In the genomic region with DNA sequence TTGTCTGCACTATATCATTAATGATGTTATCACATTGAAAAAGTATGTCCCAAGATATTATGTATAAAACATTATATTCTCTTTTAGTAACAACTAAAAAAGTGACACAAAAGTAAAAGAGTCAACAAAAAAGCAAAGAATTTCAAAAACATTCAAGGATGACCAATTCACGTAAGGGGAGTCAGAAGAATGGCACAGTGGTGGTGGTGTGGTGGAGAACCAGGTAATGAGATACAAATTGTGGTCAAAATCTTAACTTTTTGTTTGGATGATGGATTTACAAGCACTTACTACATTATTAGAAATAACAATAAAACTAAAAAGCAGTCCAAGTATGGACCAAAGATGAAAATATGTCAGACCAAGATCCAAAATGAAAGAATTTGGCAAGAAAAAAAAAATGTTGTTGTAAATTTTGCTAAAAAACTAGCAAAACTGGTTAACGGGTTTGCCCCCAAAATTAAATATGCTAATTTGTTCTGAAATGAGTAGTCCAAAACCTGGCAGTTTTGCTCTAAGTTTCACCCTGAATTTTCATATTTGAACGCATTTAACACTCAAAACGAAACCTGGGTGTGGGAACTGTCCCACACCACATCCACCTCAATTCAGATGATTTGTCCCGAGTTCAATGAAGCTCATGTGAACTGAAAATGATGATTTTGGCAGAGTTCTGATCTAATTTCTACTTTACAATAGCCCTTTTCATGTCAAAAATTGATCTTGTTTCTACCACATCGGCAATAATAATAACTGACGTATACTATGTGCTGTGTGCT, we compare ENCODE assay signal across 9 cellular contexts.
DNase-seq lines count a peak whose midpoint lies in the region; ATAC-seq, FAIRE-seq and TF ChIP-seq lines count a peak whose summit lies in the region.
"Had no signal": no experiment of that assay in that cellular context is flagged by ENCODE, and none has a peak within 500 bp of the region (broad histone marks: within the 10 kb centered on the region; RNA-seq: fewer than 3 reads in every experiment).

No MANE protein-coding gene starts in this region.

- CTCF ChIA-PET in GM12878 (lab: Yijun Ruan, JAX): interaction anchor here (1.0 to 6.7 kb wide), 6 partner anchors 133 to 238 kb away, joined by 3 to 88 read pairs (median 5); a partner anchor contains a TSS

- peak; percentile 92 to 93 for TF ChIP-seq EP300 in GM12878 (IDR thresholded peaks at IDR 0.05; ENCODE audit: borderline replicate concordance in 1 of 2, control insufficient read depth in 1 of 2, low read depth in 2 of 2, low read length in 2 of 2)

- 1% methylated on average over 7 of the region's 7 CpGs for WGBS in GM12878 (ENCODE audit: insufficient coverage, insufficient replicate concordance, low lambda C conversion rate, missing lambda C conversion rate)

- H3K9me3 ChIP-seq in GM12878 (replicated peaks; ENCODE audit: control insufficient read depth, insufficient read depth, low read length): no peaks in the 10 kb centered on the region; the same call in 2 of the 3 replicates

- FAIRE-seq in GM12878 (lab: Jason Lieb, UNC): peak; percentile 59

- in situ Hi-C loops in GM12878 (cut with MboI): loop anchor here (25.0 kb wide), 1 partner anchor 1722 kb away; no protein-coding TSS in a partner anchor

- RAD21 ChIA-PET in GM12878 (lab: Charles Lee; ENCODE audit: unreplicated experiment): interaction anchor here (1.0 to 15.4 kb wide), 14 partner anchors 23 to 227 kb away, joined by 3 to 386 read pairs (median 8); a partner anchor contains a TSS

- peaks cover 20% of the 10 kb centered on the region for H3K4me1 ChIP-seq in GM12878 (ENCODE audit: control insufficient read depth, insufficient read depth, low read length)

- POLR2A ChIA-PET in GM12878 (lab: Charles Lee): interaction anchor here (0.8 to 10.4 kb wide), 10 partner anchors 133 to 226 kb away, joined by 3 to 183 read pairs (median 4); a partner anchor contains a TSS

- TF ChIP-seq CTCF in GM12878 (IDR thresholded peaks at IDR 0.05 in 2 of 3, conservative IDR thresholded peaks at IDR 0.05 in 1 of 3; ENCODE audit: control insufficient read depth in 2 of 3, extremely low read depth in 1 of 3, insufficient read depth in 1 of 3, low read depth in 3 of 3, low read length in 3 of 3) (no peak), omental fat pad (IDR thresholded peaks at IDR 0.05) (no peak), dorsolateral prefrontal cortex (IDR thresholded peaks at IDR 0.05 in 54 of 56, conservative IDR thresholded peaks at IDR 0.05 in 2 of 56; ENCODE audit: low read depth in 1 of 56, partially characterized antibody in 56 of 56) (no peak)

- BruUV-seq in GM12878 (replicated peaks; lab: Mats Ljungman, UMichigan): no TSS peak

- no peak for TF ChIP-seq POLR2A in GM12878 (IDR thresholded peaks at IDR 0.05; ENCODE audit: low read depth, low read length)

- H3K27ac ChIP-seq in GM12878 (ENCODE audit: control insufficient read depth, insufficient read depth) (peak overlapping the region; percentile 96), dorsolateral prefrontal cortex (no peak overlapping the region)

- peaks cover 3 to 30% of the 10 kb centered on the region in 2 experiments; a peak in 3 of 4 replicates for H3K36me3 ChIP-seq in GM12878 (ENCODE audit: control insufficient read depth in 2 of 2, insufficient read depth in 2 of 2, low read length in 1 of 2)

- intact Hi-C loops in GM12878 (cut with micrococcal nuclease; ENCODE audit: unreplicated experiment) (loop anchor here (1.0 to 10.0 kb wide), 5 partner anchors 8 to 1999 kb away; a partner anchor contains a TSS), dorsolateral prefrontal cortex (cut with DNase I) (no loop called here)

- H3K4me3 ChIP-seq in GM12878: peak overlapping the region; percentile 65
- no peak overlapping the region for H3K4me3 ChIP-seq in dorsolateral prefrontal cortex

- H3K27me3 ChIP-seq in GM12878 (replicated peaks in 1 of 2; ENCODE audit: control insufficient read depth in 2 of 2, insufficient read depth in 2 of 2, low read length in 1 of 2): no peaks in the 10 kb centered on the region
- no peaks in the 10 kb centered on the region for H3K27me3 ChIP-seq in dorsolateral prefrontal cortex

- H3K4me2 ChIP-seq in GM12878 (ENCODE audit: control insufficient read depth, insufficient read depth): peak overlapping the region; percentile 66

- H2AFZ ChIP-seq in GM12878 (ENCODE audit: control insufficient read depth, low read depth, low read length): no peak overlapping the region

- peaks cover 97% of the 10 kb centered on the region for H3K79me2 ChIP-seq in GM12878 (ENCODE audit: control insufficient read depth, insufficient read depth, low read length)

- TF ChIP-seq RAD21 in GM12878 (IDR thresholded peaks at IDR 0.05; ENCODE audit: insufficient read depth, low read depth, low read length): no peak

- ATAC-seq in GM18511 (IDR thresholded peaks at IDR 0.05; ENCODE audit: unreplicated experiment) (peak; percentile 84), GM21381 (IDR thresholded peaks at IDR 0.05; ENCODE audit: unreplicated experiment) (peak; percentile 75), HG03342 (IDR thresholded peaks at IDR 0.05; ENCODE audit: unreplicated experiment) (peak; percentile 82), GM12878 (peak; percentile 55), omental fat pad (ENCODE audit: low FRiP score) (no peak)

- DNase-seq in GM12878 (ENCODE audit: low read depth, low spot score) (peak; percentile 98), omental fat pad (ENCODE audit: low spot score) (no peak), dorsolateral prefrontal cortex (no peak), HT-29 (ENCODE audit: low spot score) (no peak), NCI-H82 treated with DMSO at 0.1 percent for 48 hours (lab: John Stamatoyannopoulos, UW; ENCODE audit: unreplicated experiment) (no peak)
- DNase-seq: GF-D8 had no signal

- peak overlapping the region; percentile 78 for H3K9ac ChIP-seq in GM12878 (ENCODE audit: control insufficient read depth, insufficient read depth, low read length)

- H4K20me1 ChIP-seq in GM12878 (ENCODE audit: control insufficient read depth, insufficient read depth): no peaks in the 10 kb centered on the region

- SMC1A ChIA-PET in GM12878 (lab: Charles Lee; ENCODE audit: uncharacterized antibody, unreplicated experiment): interaction anchor here (1.0 to 21.1 kb wide), 13 partner anchors 8 to 224 kb away, joined by 3 to 430 read pairs (median 4); a partner anchor contains a TSS

TF ChIP-seq in GM12878, 131 proteins besides CTCF, POLR2A, EP300 and RAD21 (continues in another document):
- TF ChIP-seq KAT2A (conservative IDR thresholded peaks at IDR 0.05; ENCODE audit: control insufficient read depth, low read depth, low read length) (no peak), SIN3A (IDR thresholded peaks at IDR 0.05; ENCODE audit: low read depth, low read length) (no peak), SREBF2 (IDR thresholded peaks at IDR 0.05; ENCODE audit: low read length) (no peak), KDM1A (IDR thresholded peaks at IDR 0.05; ENCODE audit: borderline replicate concordance) (no peak), JUND (IDR thresholded peaks at IDR 0.05; ENCODE audit: low read depth, low read length) (peak; percentile 97), RELA (IDR thresholded peaks at IDR 0.05; ENCODE audit: borderline replicate concordance, partially characterized antibody) (no peak), FOXM1 (IDR thresholded peaks at IDR 0.05; ENCODE audit: low read depth, low read length) (peak; percentile 99), KLF5 (IDR thresholded peaks at IDR 0.05; ENCODE audit: partially characterized antibody) (no peak)
- TF ChIP-seq, protein P1, sequence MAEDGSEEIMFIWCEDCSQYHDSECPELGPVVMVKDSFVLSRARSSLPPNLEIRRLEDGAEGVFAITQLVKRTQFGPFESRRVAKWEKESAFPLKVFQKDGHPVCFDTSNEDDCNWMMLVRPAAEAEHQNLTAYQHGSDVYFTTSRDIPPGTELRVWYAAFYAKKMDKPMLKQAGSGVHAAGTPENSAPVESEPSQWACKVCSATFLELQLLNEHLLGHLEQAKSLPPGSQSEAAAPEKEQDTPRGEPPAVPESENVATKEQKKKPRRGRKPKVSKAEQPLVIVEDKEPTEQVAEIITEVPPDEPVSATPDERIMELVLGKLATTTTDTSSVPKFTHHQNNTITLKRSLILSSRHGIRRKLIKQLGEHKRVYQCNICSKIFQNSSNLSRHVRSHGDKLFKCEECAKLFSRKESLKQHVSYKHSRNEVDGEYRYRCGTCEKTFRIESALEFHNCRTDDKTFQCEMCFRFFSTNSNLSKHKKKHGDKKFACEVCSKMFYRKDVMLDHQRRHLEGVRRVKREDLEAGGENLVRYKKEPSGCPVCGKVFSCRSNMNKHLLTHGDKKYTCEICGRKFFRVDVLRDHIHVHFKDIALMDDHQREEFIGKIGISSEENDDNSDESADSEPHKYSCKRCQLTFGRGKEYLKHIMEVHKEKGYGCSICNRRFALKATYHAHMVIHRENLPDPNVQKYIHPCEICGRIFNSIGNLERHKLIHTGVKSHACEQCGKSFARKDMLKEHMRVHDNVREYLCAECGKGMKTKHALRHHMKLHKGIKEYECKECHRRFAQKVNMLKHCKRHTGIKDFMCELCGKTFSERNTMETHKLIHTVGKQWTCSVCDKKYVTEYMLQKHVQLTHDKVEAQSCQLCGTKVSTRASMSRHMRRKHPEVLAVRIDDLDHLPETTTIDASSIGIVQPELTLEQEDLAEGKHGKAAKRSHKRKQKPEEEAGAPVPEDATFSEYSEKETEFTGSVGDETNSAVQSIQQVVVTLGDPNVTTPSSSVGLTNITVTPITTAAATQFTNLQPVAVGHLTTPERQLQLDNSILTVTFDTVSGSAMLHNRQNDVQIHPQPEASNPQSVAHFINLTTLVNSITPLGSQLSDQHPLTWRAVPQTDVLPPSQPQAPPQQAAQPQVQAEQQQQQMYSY (CRISPR knock-in tag; IDR thresholded peaks at IDR 0.05): no peak
- TF ChIP-seq, protein P2, sequence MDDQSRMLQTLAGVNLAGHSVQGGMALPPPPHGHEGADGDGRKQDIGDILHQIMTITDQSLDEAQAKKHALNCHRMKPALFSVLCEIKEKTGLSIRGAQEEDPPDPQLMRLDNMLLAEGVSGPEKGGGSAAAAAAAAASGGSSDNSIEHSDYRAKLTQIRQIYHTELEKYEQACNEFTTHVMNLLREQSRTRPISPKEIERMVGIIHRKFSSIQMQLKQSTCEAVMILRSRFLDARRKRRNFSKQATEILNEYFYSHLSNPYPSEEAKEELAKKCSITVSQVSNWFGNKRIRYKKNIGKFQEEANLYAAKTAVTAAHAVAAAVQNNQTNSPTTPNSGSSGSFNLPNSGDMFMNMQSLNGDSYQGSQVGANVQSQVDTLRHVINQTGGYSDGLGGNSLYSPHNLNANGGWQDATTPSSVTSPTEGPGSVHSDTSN (IDR thresholded peaks at IDR 0.05; ENCODE audit: insufficient replicate concordance, low read depth, low read length): no peak
- TF ChIP-seq, protein P3, sequence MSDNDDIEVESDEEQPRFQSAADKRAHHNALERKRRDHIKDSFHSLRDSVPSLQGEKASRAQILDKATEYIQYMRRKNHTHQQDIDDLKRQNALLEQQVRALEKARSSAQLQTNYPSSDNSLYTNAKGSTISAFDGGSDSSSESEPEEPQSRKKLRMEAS (IDR thresholded peaks at IDR 0.05; ENCODE audit: low read depth, low read length): no peak
